8 cellular contexts compared by ENCODE assay signal in genomic region chr3:195542691-195543641, GRCh38. TPM values are rescaled to one million over a fixed set of nuclear protein-coding genes. Genes with fewer than 3 reads are reported as not detected.
DNase-seq lines count a peak whose midpoint lies in the region; ATAC-seq and TF ChIP-seq lines count a peak whose summit lies in the region.

PPP1R2 (minus strand) TSS chr3:195543325; CDS start chr3:195543025, 300 bp downstream.

- H3K27me3 ChIP-seq in right lobe of liver = no peaks in the 10 kb centered on the region

- TF ChIP-seq CTCF in right lobe of liver (IDR thresholded peaks at IDR 0.05) = no peak

- no peaks in the 10 kb centered on the region for H3K36me3 ChIP-seq in right lobe of liver

- no peaks in the 10 kb centered on the region for H3K9me3 ChIP-seq in right lobe of liver

- H3K4me1 ChIP-seq in right lobe of liver = peaks cover 0 to 10% (median 1%) of the 10 kb centered on the region in 4 donors

- 1% methylated on average over 30 of the region's 105 CpGs for WGBS in right lobe of liver (ENCODE audit: insufficient coverage, low coverage, low lambda C conversion rate, missing lambda C conversion rate)

- TF ChIP-seq POLR2A in right lobe of liver (IDR thresholded peaks at IDR 0.05) = peak; percentile 95

- H3K27ac ChIP-seq in right lobe of liver = peak within 1 kb of the TSS; percentile 71 to 91 (median 83)

- intact Hi-C loops in right lobe of liver (cut with DNase I) = no loop called here

- ATAC-seq in GM19372 (IDR thresholded peaks at IDR 0.05; ENCODE audit: low read depth, unreplicated experiment) (peak; percentile 83), HG03521 (IDR thresholded peaks at IDR 0.05; ENCODE audit: unreplicated experiment) (peak; percentile 72), right lobe of liver (peak; percentile 97 to 98 (median 98))

- DNase-seq in C1 segment of cervical spinal cord (lab: John Stamatoyannopoulos, UW) (peak; percentile 32 to 90 (median 78)), NCI-H748 (lab: John Stamatoyannopoulos, UW; ENCODE audit: unreplicated experiment) (peak; percentile 86), dermis blood vessel endothelial cell (peak; percentile 95), right lobe of liver (peak; percentile 94 to 95 (median 94))
- DNase-seq in activated CD4-positive, alpha-beta T cell treated with anti-CD3 and anti-CD28 coated beads, Interleukin-2, amount 50 U/mL, for 48 hours = peak; percentile 90
- DNase-seq in stimulated activated CD4-positive, alpha-beta T cell treated with anti-CD3 and anti-CD28 coated beads, Interleukin-4, amount 100 ng/mL, for 24 hours = peak; percentile 93

- peak within 1 kb of the TSS; percentile 74 to 88 (median 77) for H3K4me3 ChIP-seq in right lobe of liver

RNA-seq across cellular contexts. Expression of gene PPP1R2, which starts in this region (rescaled TPM):
- total RNA-seq in dermis blood vessel endothelial cell (139 and 277 TPM in 2 replicates), right lobe of liver (10 to 100 TPM; 10.3 to 25.4 (median 14.9) TPM)

Comparison
In these comparisons a context has a peak if more than half of its experiments do, and no peak if none do; other contexts are left out.
1. Peak in every context shown above with its lines: DNase-seq, ATAC-seq, H3K4me3 ChIP-seq and H3K27ac ChIP-seq.